ENCODE assay signal across 8 cellular contexts in genomic region chr1:54227091-54227602, GRCh38. TPM values are rescaled to one million over a fixed set of nuclear protein-coding genes. Genes with fewer than 3 reads are reported as not detected.
DNase-seq lines count a peak whose midpoint lies in the region; ATAC-seq and TF ChIP-seq lines count a peak whose summit lies in the region.

No MANE protein-coding gene starts in this region.

- H3K27me3 Mint-ChIP-seq in activated T-helper 1 cell treated with anti-CD3 and anti-CD28 coated beads, Interleukin-12 subunit alpha, Interleukin-12 subunit beta, Interleukin-2, Interleukin-4 antibody, amounts not matched to agents 30 ng/mL and 10 ng/mL and 1 ng/mL, durations not matched to agents 14 hours and 24 hours and 36 hours (ENCODE audit: insufficient read depth): no peaks in the 10 kb centered on the region

- in situ Hi-C loops in ACHN (cut with HindIII; ENCODE audit: low pct_ligation_motif_present, low pct_unique_long_range_greater_than_20kb, low sequenced_read_pairs): no loop called here
- in situ Hi-C loops in G401 (cut with HindIII; ENCODE audit: low sequenced_read_pairs): no loop called here

- H3K9me3 Mint-ChIP-seq in activated T-helper 1 cell treated with anti-CD3 and anti-CD28 coated beads, Interleukin-12 subunit alpha, Interleukin-12 subunit beta, Interleukin-2, Interleukin-4 antibody, amounts not matched to agents 30 ng/mL and 10 ng/mL and 1 ng/mL, durations not matched to agents 14 hours and 24 hours and 36 hours: no peaks in the 10 kb centered on the region

- TF ChIP-seq CTCF in HEK293 (tag by site-specific recombination; IDR thresholded peaks at IDR 0.05) (no peak), left lung (IDR thresholded peaks at IDR 0.05) (no peak)

- ATAC-seq in left lung (peak; percentile 81), HG03439 (IDR thresholded peaks at IDR 0.05; ENCODE audit: unreplicated experiment) (no peak), GM19452 (IDR thresholded peaks at IDR 0.05; ENCODE audit: unreplicated experiment) (no peak)

- H3K4me3 ChIP-seq in HEK293 (ENCODE audit: low read depth, low read length) (no peak overlapping the region), left lung (no peak overlapping the region)

- H3K27ac ChIP-seq in HEK293 (ENCODE audit: extremely low read depth, low read depth, low read length) (no peak overlapping the region), left lung (peak overlapping the region in 1 of 2 donors; percentile 13)

- H3K27ac Mint-ChIP-seq in activated T-helper 1 cell treated with anti-CD3 and anti-CD28 coated beads, Interleukin-12 subunit alpha, Interleukin-12 subunit beta, Interleukin-2, Interleukin-4 antibody, amounts not matched to agents 30 ng/mL and 10 ng/mL and 1 ng/mL, durations not matched to agents 14 hours and 24 hours and 36 hours: peak overlapping the region; percentile 44

- no peaks in the 10 kb centered on the region for H3K9me3 ChIP-seq in HEK293 (ENCODE audit: control insufficient read depth, insufficient read depth, low read depth, low read length)
- H3K9me3 ChIP-seq in left lung: no peaks in the 10 kb centered on the region

- peaks cover 27% of the 10 kb centered on the region for H3K4me1 Mint-ChIP-seq in activated T-helper 1 cell treated with anti-CD3 and anti-CD28 coated beads, Interleukin-12 subunit alpha, Interleukin-12 subunit beta, Interleukin-2, Interleukin-4 antibody, amounts not matched to agents 30 ng/mL and 10 ng/mL and 1 ng/mL, durations not matched to agents 14 hours and 24 hours and 36 hours (ENCODE audit: low read depth)

- CTCF ChIA-PET in HEK293 (lab: Yijun Ruan, JAX): interaction anchor here (0.8 to 1.1 kb wide), 2 partner anchors 260 to 272 kb away, joined by 3 read pairs; no protein-coding TSS in a partner anchor

- POLR2A ChIA-PET in HEK293 (lab: Yijun Ruan, JAX): interaction anchor here (1.9 kb wide), 1 partner anchor 27 kb away, joined by 4 read pairs; the partner anchor contains the start of genes CYB5RL and MRPL37

- no peak overlapping the region for H3K4me3 Mint-ChIP-seq in activated T-helper 1 cell treated with anti-CD3 and anti-CD28 coated beads, Interleukin-12 subunit alpha, Interleukin-12 subunit beta, Interleukin-2, Interleukin-4 antibody, amounts not matched to agents 30 ng/mL and 10 ng/mL and 1 ng/mL, durations not matched to agents 14 hours and 24 hours and 36 hours

- H3K36me3 ChIP-seq in HEK293 (ENCODE audit: control insufficient read depth in 2 of 2, insufficient read depth in 1 of 2, low read length in 2 of 2) (peaks cover 0 to 3% of the 10 kb centered on the region in 2 experiments; a peak in 1 of 3 replicates), left lung (peaks cover 0 to 4% of the 10 kb centered on the region in 2 donors)

- peaks cover 29% of the 10 kb centered on the region for H3K36me3 Mint-ChIP-seq in activated T-helper 1 cell treated with anti-CD3 and anti-CD28 coated beads, Interleukin-12 subunit alpha, Interleukin-12 subunit beta, Interleukin-2, Interleukin-4 antibody, amounts not matched to agents 30 ng/mL and 10 ng/mL and 1 ng/mL, durations not matched to agents 14 hours and 24 hours and 36 hours (ENCODE audit: low read depth)

- DNase-seq in ACHN (peak; percentile 88), left lung (peak in 1 of 2 donors; percentile 62), G401 (ENCODE audit: low spot score) (no peak), foreskin melanocyte (no peak)
- DNase-seq in activated T-helper 1 cell treated with anti-CD3 and anti-CD28 coated beads, Interleukin-12 subunit alpha, Interleukin-12 subunit beta, Interleukin-2, Interleukin-4 antibody, amounts not matched to agents 30 ng/mL and 10 ng/mL and 1 ng/mL, durations not matched to agents 14 hours and 24 hours and 36 hours (ENCODE audit: low spot score): no peak

- no peaks in the 10 kb centered on the region for H3K4me1 ChIP-seq in HEK293 (ENCODE audit: control insufficient read depth, insufficient read depth, low read length)
- peaks cover 0 to 13% of the 10 kb centered on the region in 2 donors for H3K4me1 ChIP-seq in left lung

- intact Hi-C loops in activated T-helper 1 cell treated with anti-CD3 and anti-CD28 coated beads, Interleukin-12 subunit alpha, Interleukin-12 subunit beta, Interleukin-2, Interleukin-4 antibody, amounts not matched to agents 30 ng/mL and 10 ng/mL and 1 ng/mL, durations not matched to agents 14 hours and 24 hours and 36 hours (cut with micrococcal nuclease): no loop called here
- intact Hi-C loops in left lung (cut with DNase I): no loop called here

- H3K27me3 ChIP-seq in left lung: no peaks in the 10 kb centered on the region

TF ChIP-seq in HEK293, 187 proteins besides CTCF, POLR2A, EP300 and RAD21 (continues in another document):
- no peak; the same call in 1 of the 2 replicates for TF ChIP-seq KLF9 (tag by site-specific recombination; IDR thresholded peaks at IDR 0.05; ENCODE audit: low read depth)
- TF ChIP-seq ZBTB44 (tag by site-specific recombination; IDR thresholded peaks at IDR 0.05): no peak
- TF ChIP-seq ZNF398 (tag by site-specific recombination; IDR thresholded peaks at IDR 0.05): peak; percentile 41; the same call in 1 of the 2 replicates
- no peak for TF ChIP-seq ZNF155 (tag by site-specific recombination; IDR thresholded peaks at IDR 0.05)
- no peak for TF ChIP-seq ZNF76 (tag by site-specific recombination; IDR thresholded peaks at IDR 0.05; ENCODE audit: borderline replicate concordance, low read depth)
- TF ChIP-seq ZNF514 (tag by site-specific recombination; IDR thresholded peaks at IDR 0.05): no peak
- TF ChIP-seq BCL11A (tag by site-specific recombination; IDR thresholded peaks at IDR 0.05; ENCODE audit: low read depth): no peak
- TF ChIP-seq ZSCAN4 (tag by site-specific recombination; IDR thresholded peaks at IDR 0.05): no peak
- no peak for TF ChIP-seq ZNF560 (tag by site-specific recombination; IDR thresholded peaks at IDR 0.05; ENCODE audit: borderline replicate concordance)
- TF ChIP-seq ZNF354C (tag by site-specific recombination; IDR thresholded peaks at IDR 0.05; ENCODE audit: borderline replicate concordance, low read depth): no peak
- TF ChIP-seq ZNF701 (tag by site-specific recombination; IDR thresholded peaks at IDR 0.05): no peak
- no peak for TF ChIP-seq ZNF138 (tag by site-specific recombination; IDR thresholded peaks at IDR 0.05; ENCODE audit: borderline replicate concordance)

RNA-seq across cellular contexts. Expression of gene MRPL37, which starts 27.2 kb away (rescaled TPM):
- 145 and 150 TPM in 2 replicates for total RNA-seq in activated T-helper 1 cell treated with anti-CD3 and anti-CD28 coated beads, Interleukin-12 subunit alpha, Interleukin-12 subunit beta, Interleukin-2, Interleukin-4 antibody, amounts not matched to agents 30 ng/mL and 10 ng/mL and 1 ng/mL, durations not matched to agents 14 hours and 24 hours and 36 hours
- total RNA-seq in left lung: 10 to 100 TPM; 55.5 to 68.4 TPM
- 190 and 218 TPM in 2 replicates for total RNA-seq in G401 (2014; rRNA removed; shearing (Covaris generic))

RNA-seq across cellular contexts. Expression of gene CYB5RL, which starts 27.3 kb away (rescaled TPM):
- total RNA-seq in activated T-helper 1 cell treated with anti-CD3 and anti-CD28 coated beads, Interleukin-12 subunit alpha, Interleukin-12 subunit beta, Interleukin-2, Interleukin-4 antibody, amounts not matched to agents 30 ng/mL and 10 ng/mL and 1 ng/mL, durations not matched to agents 14 hours and 24 hours and 36 hours: 8.3 and 11.3 TPM in 2 replicates
- 1 to 10 TPM; 7.4 to 7.5 TPM for total RNA-seq in left lung
- total RNA-seq in G401 (2014; rRNA removed; shearing (Covaris generic)): 5.5 and 6.2 TPM in 2 replicates
